ENCODE assay signal across 8 cellular contexts in genomic region chr19:38849147-38849745, GRCh38. TPM values are rescaled to one million over a fixed set of nuclear protein-coding genes. Genes with fewer than 3 reads are reported as not detected.
A peak's percentile ranks its signal among the peaks of the same experiment; 100 is the strongest.
DNase-seq lines count a peak whose midpoint lies in the region; TF ChIP-seq lines count a peak whose summit lies in the region.

No MANE protein-coding gene starts in this region.

- H4K20me1 ChIP-seq in SK-N-SH (ENCODE audit: insufficient read depth), result peaks cover 49% of the 10 kb centered on the region

- peak overlapping the region; percentile 97 for H3K4me2 ChIP-seq in SK-N-SH

- H3K4me1 ChIP-seq in SK-N-SH (ENCODE audit: control insufficient read depth in 1 of 2, insufficient read depth in 2 of 2, low read depth in 1 of 2, low read length in 1 of 2), result peaks cover 18 to 30% of the 10 kb centered on the region in 2 experiments; a peak in 1 of 4 replicates

- no peaks in the 10 kb centered on the region for H3K9me3 ChIP-seq in SK-N-SH

- peak; percentile 91 for DNase-seq in DMS114 treated with DMSO at 0.1 percent for 48 hours (lab: John Stamatoyannopoulos, UW; ENCODE audit: unreplicated experiment)
- DNase-seq in HFF-Myc (ENCODE audit: extremely low read depth, low read depth), result peak; percentile 73
- peak; percentile 96 for DNase-seq in NCI-H1105 (lab: John Stamatoyannopoulos, UW)
- DNase-seq in SK-N-SH, result peak; percentile 97
- DNase-seq in globus pallidus (ENCODE audit: low spot score), result peak; percentile 92
- peak; percentile 81 for DNase-seq in occipital lobe (lab: John Stamatoyannopoulos, UW)
- DNase-seq in superior temporal gyrus (ENCODE audit: extremely low spot score), result peak; percentile 96

- H3K4me3 ChIP-seq in HFF-Myc (replicated peaks; ENCODE audit: low read depth, low read length) (peak overlapping the region; percentile 93), SK-N-SH (ENCODE audit: low read depth in 2 of 2, low read length in 1 of 2) (peak overlapping the region; percentile 67 to 87)

- no peak overlapping the region for H2AFZ ChIP-seq in SK-N-SH (ENCODE audit: low read depth)

- H3K9me3 Mint-ChIP-seq in activated naive CD4-positive, alpha-beta T cell treated with anti-CD3 and anti-CD28 coated beads, Interleukin-2, amount 50 U/mL, for 24 hours, result no peaks in the 10 kb centered on the region

- H3K36me3 Mint-ChIP-seq in activated naive CD4-positive, alpha-beta T cell treated with anti-CD3 and anti-CD28 coated beads, Interleukin-2, amount 50 U/mL, for 24 hours, result peaks cover 25% of the 10 kb centered on the region

- peak overlapping the region; percentile 100 for H3K9ac ChIP-seq in SK-N-SH

- H3K79me2 ChIP-seq in SK-N-SH (ENCODE audit: insufficient read depth), result peaks cover 56% of the 10 kb centered on the region

- H3K9me2 ChIP-seq in SK-N-SH, result no peaks in the 10 kb centered on the region

- no peaks in the 10 kb centered on the region for H3K27me3 ChIP-seq in SK-N-SH (ENCODE audit: insufficient read depth)

- whole genome bisulfite sequencing in SK-N-SH (ENCODE audit: low lambda C conversion rate), result 0% methylated on average over 23 of the region's 57 CpGs

- peaks cover 60% of the 10 kb centered on the region for H3K4me1 Mint-ChIP-seq in activated naive CD4-positive, alpha-beta T cell treated with anti-CD3 and anti-CD28 coated beads, Interleukin-2, amount 50 U/mL, for 24 hours

- TF ChIP-seq CTCF in HFF-Myc (IDR thresholded peaks at IDR 0.05; ENCODE audit: low read depth, low read length, missing control alignments), result no peak
- no peak for TF ChIP-seq CTCF in SK-N-SH (IDR thresholded peaks at IDR 0.05)

- H3K27me3 Mint-ChIP-seq in activated naive CD4-positive, alpha-beta T cell treated with anti-CD3 and anti-CD28 coated beads, Interleukin-2, amount 50 U/mL, for 24 hours, result no peaks in the 10 kb centered on the region

- no peak for TF ChIP-seq EP300 in SK-N-SH (IDR thresholded peaks at IDR 0.05; ENCODE audit: borderline replicate concordance in 1 of 2, low read depth in 1 of 2, low read length in 1 of 2)

- peaks cover 26% of the 10 kb centered on the region for H3F3A ChIP-seq in SK-N-SH (replicated peaks; ENCODE audit: insufficient read depth)

- peak overlapping the region; percentile 95 to 99 for H3K27ac ChIP-seq in SK-N-SH (ENCODE audit: low read depth in 2 of 2, low read length in 1 of 2)

- CTCF ChIA-PET in SK-N-SH (lab: Yijun Ruan, JAX), result interaction anchor here (0.7 to 2.6 kb wide), 4 partner anchors 11 to 81 kb away, joined by 3 to 6 read pairs (median 3); partner anchors contain the start of genes MRPS12 and SARS2

- peaks cover 30 to 40% of the 10 kb centered on the region in 2 experiments for H3K36me3 ChIP-seq in SK-N-SH (replicated peaks in 1 of 2; ENCODE audit: control insufficient read depth in 1 of 2, insufficient read depth in 2 of 2, low read length in 1 of 2)

- TF ChIP-seq RAD21 in SK-N-SH (IDR thresholded peaks at IDR 0.05; ENCODE audit: low read length), result 0 out of 2 replicates have a peak, but pooled peaks have one; percentile 4

- H3K27ac Mint-ChIP-seq in activated naive CD4-positive, alpha-beta T cell treated with anti-CD3 and anti-CD28 coated beads, Interleukin-2, amount 50 U/mL, for 24 hours, result peak overlapping the region; percentile 98

- H3K4me3 Mint-ChIP-seq in activated naive CD4-positive, alpha-beta T cell treated with anti-CD3 and anti-CD28 coated beads, Interleukin-2, amount 50 U/mL, for 24 hours, result peak overlapping the region; percentile 96

- POLR2A ChIA-PET in SK-N-SH (lab: Yijun Ruan, JAX), result interaction anchor here (0.5 to 2.2 kb wide), 7 partner anchors 11 to 91 kb away, joined by 3 to 9 read pairs (median 3); partner anchors contain the start of genes MRPS12 and SARS2

TF ChIP-seq in SK-N-SH, 30 proteins besides CTCF, POLR2A, EP300 and RAD21 (continues in another document):
- TF ChIP-seq RCOR1 (IDR thresholded peaks at IDR 0.05; ENCODE audit: low read length) (no peak), EZH2phosphoT487 (IDR thresholded peaks at IDR 0.05; ENCODE audit: borderline replicate concordance, low read depth) (no peak), FOXM1 (IDR thresholded peaks at IDR 0.05; ENCODE audit: low read depth) (no peak), GABPA (IDR thresholded peaks at IDR 0.05; ENCODE audit: low read depth) (peak; percentile 45; the same call in 1 of the 2 replicates), USF1 (IDR thresholded peaks at IDR 0.05; ENCODE audit: borderline replicate concordance, low read depth) (peak; percentile 35; the same call in 1 of the 2 replicates), NRF1 (IDR thresholded peaks at IDR 0.05; ENCODE audit: low read depth, low read length) (peak; percentile 98), RFX5 (IDR thresholded peaks at IDR 0.05; ENCODE audit: low read length) (no peak), TAF1 (IDR thresholded peaks at IDR 0.05; ENCODE audit: borderline replicate concordance, low read depth, low read length) (peak; percentile 17; the same call in 1 of the 2 replicates), RXRA (IDR thresholded peaks at IDR 0.05; ENCODE audit: borderline replicate concordance, low read depth) (no peak), NFIC (IDR thresholded peaks at IDR 0.05; ENCODE audit: borderline replicate concordance) (no peak), IRF3 (IDR thresholded peaks at IDR 0.05; ENCODE audit: low read depth, low read length) (no peak), MXI1 (IDR thresholded peaks at IDR 0.05; ENCODE audit: low read depth, low read length) (peak; percentile 98), MEF2A (IDR thresholded peaks at IDR 0.05; ENCODE audit: borderline replicate concordance, low read depth) (no peak), YY1 (IDR thresholded peaks at IDR 0.05; ENCODE audit: low read depth) (no peak), SIN3A (IDR thresholded peaks at IDR 0.05; ENCODE audit: borderline replicate concordance, low read depth, low read length) (peak; percentile 79; the same call in 1 of the 2 replicates), GATA2 (CRISPR knock-in tag; IDR thresholded peaks at IDR 0.05) (no peak), FOXJ3 (CRISPR knock-in tag; IDR thresholded peaks at IDR 0.05) (no peak), JUND (IDR thresholded peaks at IDR 0.05) (no peak), PBX3 (IDR thresholded peaks at IDR 0.05) (no peak), TCF12 (IDR thresholded peaks at IDR 0.05) (peak; percentile 11; the same call in 1 of the 2 replicates)

RNA-seq across cellular contexts. Expression of gene HNRNPL, which starts 0.5 kb away (rescaled TPM):
- polyA plus RNA-seq in SK-N-SH (2012; rRNA removed), result 249 and 280 TPM in 2 replicates
- 177 and 211 TPM in 2 replicates for polyA plus RNA-seq in SK-N-SH (2012; cell fraction: cytosol; rRNA removed)
- polyA plus RNA-seq in SK-N-SH (2012; cell fraction: nucleus; rRNA removed), result 330 and 355 TPM in 2 replicates
- total RNA-seq in occipital lobe, result 350 TPM

RNA-seq across cellular contexts. Expression of gene ECH1, which starts 17.7 kb away (rescaled TPM):
- 169 and 211 TPM in 2 replicates for polyA plus RNA-seq in SK-N-SH (2012; rRNA removed)
- polyA plus RNA-seq in SK-N-SH (2012; cell fraction: cytosol; rRNA removed), result 138 and 164 TPM in 2 replicates
- polyA plus RNA-seq in SK-N-SH (2012; cell fraction: nucleus; rRNA removed), result 133 and 154 TPM in 2 replicates
- 12.9 TPM for total RNA-seq in occipital lobe

RNA-seq across cellular contexts. Expression of gene RINL, which starts 28.8 kb away (rescaled TPM):
- polyA plus RNA-seq in SK-N-SH (2012; rRNA removed), result 3.8 and 4.0 TPM in 2 replicates
- polyA plus RNA-seq in SK-N-SH (2012; cell fraction: cytosol; rRNA removed), result 2.4 and 3.4 TPM in 2 replicates
- polyA plus RNA-seq in SK-N-SH (2012; cell fraction: nucleus; rRNA removed), result 3.9 and 4.6 TPM in 2 replicates
- total RNA-seq in occipital lobe, result 2.5 TPM

RNA-seq across cellular contexts. Expression of gene LGALS4, which starts 36.5 kb away (rescaled TPM):
- 0.21 and 0.58 TPM in 2 replicates for polyA plus RNA-seq in SK-N-SH (2012; rRNA removed)
- 0.03 TPM in 1 of 2 replicates, not detected in the other for polyA plus RNA-seq in SK-N-SH (2012; cell fraction: cytosol; rRNA removed)
- polyA plus RNA-seq in SK-N-SH (2012; cell fraction: nucleus; rRNA removed), result 1.0 and 2.4 TPM in 2 replicates
- 1.4 TPM for total RNA-seq in occipital lobe

RNA-seq across cellular contexts. Expression of gene SIRT2, which starts 50.2 kb away (rescaled TPM):
- polyA plus RNA-seq in SK-N-SH (2012; rRNA removed), result 37.9 and 39.3 TPM in 2 replicates
- polyA plus RNA-seq in SK-N-SH (2012; cell fraction: cytosol; rRNA removed), result 17.9 and 27.7 TPM in 2 replicates
- polyA plus RNA-seq in SK-N-SH (2012; cell fraction: nucleus; rRNA removed), result 86.3 and 93.6 TPM in 2 replicates
- total RNA-seq in occipital lobe, result 57.2 TPM

Comparison
In these comparisons a context has a peak if more than half of its experiments do, and no peak if none do; other contexts are left out.
1. Peak in every context shown above with its lines: DNase-seq, H3K4me3 ChIP-seq and H3K27ac ChIP-seq.